ENCODE assay signal across 10 cellular contexts in the genomic region with DNA sequence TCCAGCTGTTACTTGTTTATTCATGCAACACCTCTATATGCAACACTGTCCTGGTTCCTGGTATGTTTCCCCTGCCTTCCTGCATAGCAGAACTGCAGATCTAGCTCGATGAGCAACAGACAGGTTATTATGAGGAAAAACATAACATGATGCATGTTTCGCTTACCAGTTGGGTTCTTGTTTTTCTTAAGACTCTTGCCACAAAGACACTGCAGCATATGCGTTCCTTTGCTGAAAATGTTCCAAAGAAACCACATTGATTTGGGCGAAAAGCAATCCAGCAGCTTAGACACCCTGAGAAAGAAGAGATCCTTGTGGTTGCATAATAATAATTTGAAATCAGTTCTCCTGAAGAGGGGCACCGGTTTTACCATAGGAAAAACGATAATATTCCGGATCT. TPM values are rescaled to one million over a fixed set of nuclear protein-coding genes. Genes with fewer than 3 reads are reported as not detected.
A peak's percentile ranks its signal among the peaks of the same experiment; 100 is the strongest.
DNase-seq lines count a peak whose midpoint lies in the region; ATAC-seq and TF ChIP-seq lines count a peak whose summit lies in the region.
"Had no signal": no experiment of that assay in that cellular context is flagged by ENCODE, and none has a peak within 500 bp of the region (broad histone marks: within the 10 kb centered on the region; RNA-seq: fewer than 3 reads in every experiment).

No MANE protein-coding gene starts in this region.

- DNase-seq in activated CD8-positive, alpha-beta memory T cell treated with anti-CD3 and anti-CD28 coated beads, Interleukin-2, amount 10 ng/mL, durations not matched to agents 7 days and 5 days = no peak
- DNase-seq in activated CD8-positive, alpha-beta memory T cell treated with anti-CD3 and anti-CD28 coated beads for 24 hours = no peak
- DNase-seq in caudate nucleus (lab: John Stamatoyannopoulos, UW) = peak in 3 of 61 donors; percentile 15 to 61 (median 26)
- no peak for DNase-seq in right lobe of liver
- no peak for DNase-seq in tibial nerve (ENCODE audit: low spot score in 2 of 2)
- no peak for DNase-seq in stimulated activated CD4-positive, alpha-beta T cell treated with anti-CD3 and anti-CD28 coated beads, Interleukin-2, amount 100 ng/mL, for 24 hours
- DNase-seq in stimulated activated CD4-positive, alpha-beta T cell treated with anti-CD3 and anti-CD28 coated beads, Interleukin-4, amount 100 ng/mL, for 24 hours = no peak

- peaks cover 23% of the 10 kb centered on the region for H3K4me1 Mint-ChIP-seq in activated CD8-positive, alpha-beta memory T cell treated with anti-CD3 and anti-CD28 coated beads, Interleukin-2, amount 10 ng/mL, durations not matched to agents 7 days and 5 days

- H3K36me3 ChIP-seq in right lobe of liver (no peaks in the 10 kb centered on the region), tibial nerve (no peaks in the 10 kb centered on the region)
- H3K36me3 ChIP-seq: BLaER1 had no signal

- H3K4me3 ChIP-seq in right lobe of liver (peak overlapping the region; percentile 38 to 67 (median 60)), tibial nerve (peak overlapping the region; percentile 35 to 62 (median 49))
- H3K4me3 ChIP-seq: BLaER1 had no signal

- H3K4me3 Mint-ChIP-seq in activated CD8-positive, alpha-beta memory T cell treated with anti-CD3 and anti-CD28 coated beads, Interleukin-2, amount 10 ng/mL, durations not matched to agents 7 days and 5 days = peak overlapping the region; percentile 26

- intact Hi-C loops in right lobe of liver (cut with DNase I) = no loop called here

- ATAC-seq in activated CD8-positive, alpha-beta memory T cell treated with anti-CD3 and anti-CD28 coated beads, Interleukin-2, amount 10 ng/mL, durations not matched to agents 7 days and 5 days = no peak
- ATAC-seq in right lobe of liver = peak; percentile 4 to 19 (median 8)
- ATAC-seq in GM18511 (IDR thresholded peaks at IDR 0.05; ENCODE audit: unreplicated experiment) = no peak
- ATAC-seq: HCT116 had no signal

- TF ChIP-seq POLR2A in right lobe of liver (IDR thresholded peaks at IDR 0.05) = no peak
- no peak for TF ChIP-seq POLR2A in tibial nerve (IDR thresholded peaks at IDR 0.05)

- CTCF ChIA-PET in activated CD8-positive, alpha-beta memory T cell treated with anti-CD3 and anti-CD28 coated beads, Interleukin-2, amount 10 ng/mL, durations not matched to agents 7 days and 5 days (lab: Charles Lee) = interaction anchor here (1.6 kb wide), 1 partner anchor 155 kb away, joined by 6 read pairs; no protein-coding TSS in a partner anchor

- no peak for TF ChIP-seq EP300 in tibial nerve (IDR thresholded peaks at IDR 0.05)

- no peaks in the 10 kb centered on the region for H3K9me3 Mint-ChIP-seq in activated CD8-positive, alpha-beta memory T cell treated with anti-CD3 and anti-CD28 coated beads, Interleukin-2, amount 10 ng/mL, durations not matched to agents 7 days and 5 days (ENCODE audit: low read depth)

- H3K27me3 ChIP-seq in right lobe of liver (no peaks in the 10 kb centered on the region), tibial nerve (peaks cover 0 to 10% of the 10 kb centered on the region in 2 donors)
- H3K27me3 ChIP-seq: BLaER1 had no signal

- peaks cover 0 to 10% (median 0%) of the 10 kb centered on the region in 4 donors for H3K4me1 ChIP-seq in right lobe of liver
- H3K4me1 ChIP-seq in tibial nerve = peaks cover 0 to 34% (median 11%) of the 10 kb centered on the region in 4 donors
- H3K4me1 ChIP-seq: BLaER1 had no signal

- no peaks in the 10 kb centered on the region for H3K36me3 Mint-ChIP-seq in activated CD8-positive, alpha-beta memory T cell treated with anti-CD3 and anti-CD28 coated beads, Interleukin-2, amount 10 ng/mL, durations not matched to agents 7 days and 5 days

- TF ChIP-seq CTCF in right lobe of liver (IDR thresholded peaks at IDR 0.05) = no peak
- no peak for TF ChIP-seq CTCF in tibial nerve (IDR thresholded peaks at IDR 0.05)

- no peaks in the 10 kb centered on the region for H3K9me3 ChIP-seq in right lobe of liver
- no peaks in the 10 kb centered on the region for H3K9me3 ChIP-seq in tibial nerve
- H3K9me3 ChIP-seq: BLaER1 had no signal

- no peak overlapping the region for H3K27ac Mint-ChIP-seq in activated CD8-positive, alpha-beta memory T cell treated with anti-CD3 and anti-CD28 coated beads, Interleukin-2, amount 10 ng/mL, durations not matched to agents 7 days and 5 days

- H3K27ac ChIP-seq in caudate nucleus (ENCODE audit: low read depth, low read length) (peak overlapping the region; percentile 79), right lobe of liver (no peak overlapping the region), tibial nerve (peak overlapping the region in 1 of 4 donors; percentile 39)
- H3K27ac ChIP-seq: BLaER1 had no signal

- WGBS in right lobe of liver (ENCODE audit: insufficient coverage, low coverage, low lambda C conversion rate, missing lambda C conversion rate) = 6% methylated on average over 7 of the region's 7 CpGs
- 7 to 11% methylated on average over 7 of the region's 7 CpGs for WGBS in tibial nerve, 2 donors

- peaks cover 66% of the 10 kb centered on the region for H3K27me3 Mint-ChIP-seq in activated CD8-positive, alpha-beta memory T cell treated with anti-CD3 and anti-CD28 coated beads, Interleukin-2, amount 10 ng/mL, durations not matched to agents 7 days and 5 days

RNA-seq across cellular contexts. Expression of gene FGF14, which starts 0.5 kb away (rescaled TPM):
- not detected for total RNA-seq in activated CD8-positive, alpha-beta memory T cell treated with anti-CD3 and anti-CD28 coated beads, Interleukin-2, amount 10 ng/mL, durations not matched to agents 7 days and 5 days
- total RNA-seq in right lobe of liver (1 to 10 TPM in 4 of 6 experiments, under 1 TPM in 2; 0.42 to 6.3 (median 1.2) TPM), tibial nerve (1 to 10 TPM in 1 of 4 donors, under 1 TPM in 2, not detected in 1; 0.20 to 2.1 (median 0.21) TPM)

Comparison
In these comparisons a context has a peak if more than half of its experiments do, and no peak if none do; other contexts are left out.
1. ATAC-seq: peak in right lobe of liver (4 of 4); none in activated CD8-positive, alpha-beta memory T cell treated with anti-CD3 and anti-CD28 coated beads, Interleukin-2, amount 10 ng/mL, durations not matched to agents 7 days and 5 days (single experiment) and GM18511 (single experiment).